ENCODE assay signal across 21 cellular contexts in genomic region chr2:10372862-10373240, GRCh38.
DNase-seq lines count a peak whose midpoint lies in the region; ATAC-seq and TF ChIP-seq lines count a peak whose summit lies in the region.
"Had no signal": no experiment of that assay in that cellular context is flagged by ENCODE, and none has a peak within 500 bp of the region (broad histone marks: within the 10 kb centered on the region; RNA-seq: fewer than 3 reads in every experiment).

No MANE protein-coding gene starts in this region.

- no peak for DNase-seq in activated T-cell treated with anti-CD3 and anti-CD28 coated beads, Interleukin-2, amount 50 U/mL, for 24 hours
- DNase-seq in activated T-cell treated with anti-CD3 and anti-CD28 coated beads for 4 hours (no peak), activated B cell treated with CpG ODN at 0.5 μM for 24 hours (no peak), naive B cell (no peak), testis (no peak), WTC11 (ENCODE audit: low spot score) (no peak)
- DNase-seq in activated effector memory CD4-positive, alpha-beta T cell treated with anti-CD3 and anti-CD28 coated beads, Interleukin-2, amount 50 U/mL, for 16 hours = no peak
- DNase-seq: 8988T, Calu3, DMS79 treated with DMSO at 0.1 percent for 48 hours, KG1, MG63, NCI-H1105, NCI-H187 treated with DMSO at 0.1 percent for 48 hours, NCI-H446 treated with DMSO at 0.1 percent for 48 hours, NCI-H774, PC-9 had no signal

- CTCF ChIA-PET in activated B cell treated with CpG ODN at 0.5 μM for 24 hours (lab: Charles Lee) (no interaction called here), WTC11 (lab: Charles Lee) (interaction anchor here (1.1 kb wide), 1 partner anchor 36 kb away, joined by 3 read pairs; no protein-coding TSS in a partner anchor)

- H3K4me3 ChIP-seq in testis = no peak overlapping the region
- H3K4me3 ChIP-seq: MG63, PC-9 had no signal

- TF ChIP-seq CTCF in activated B cell treated with CpG ODN at 0.5 μM for 24 hours (IDR thresholded peaks at IDR 0.05) = no peak
- TF ChIP-seq CTCF in testis (IDR thresholded peaks at IDR 0.05) = no peak
- TF ChIP-seq CTCF in WTC11 (IDR thresholded peaks at IDR 0.05) = no peak

- H3K4me1 ChIP-seq in testis = peaks cover 45% of the 10 kb centered on the region

- POLR2A ChIA-PET in activated B cell treated with CpG ODN at 0.5 μM for 24 hours (lab: Charles Lee) (interaction anchor here (0.5 kb wide), 1 partner anchor 37 kb away, joined by 3 read pairs; no protein-coding TSS in a partner anchor), WTC11 (lab: Charles Lee) (no interaction called here)

- no peaks in the 10 kb centered on the region for H3K36me3 ChIP-seq in testis (ENCODE audit: low read depth, missing control alignments)

- peak overlapping the region; percentile 56 to 65 for H3K27ac ChIP-seq in testis
- H3K27ac ChIP-seq: C4-2B, HL-60, PC-9 had no signal

- peaks cover 69% of the 10 kb centered on the region for H3K4me1 Mint-ChIP-seq in activated T-cell treated with anti-CD3 and anti-CD28 coated beads, Interleukin-2, amount 50 U/mL, for 24 hours (ENCODE audit: low read depth)
- H3K4me1 Mint-ChIP-seq in activated B cell treated with CpG ODN at 0.5 μM for 24 hours (peaks cover 56% of the 10 kb centered on the region), naive B cell (peaks cover 48 to 80% (median 66%) of the 10 kb centered on the region in 3 donors), WTC11 (peaks cover 25% of the 10 kb centered on the region)

- whole genome bisulfite sequencing in testis, 2 donors = 72 to 100% methylated on average over 1 to 7 of the region's 7 CpGs

- ATAC-seq in activated B cell treated with CpG ODN at 0.5 μM for 24 hours (ENCODE audit: low read depth) (no peak), naive B cell (ENCODE audit: low read depth in 2 of 2) (no peak), GM21529 (IDR thresholded peaks at IDR 0.05; ENCODE audit: unreplicated experiment) (no peak), WTC11 (no peak)
- ATAC-seq: Right ventricle myocardium inferior had no signal

- no peak for TF ChIP-seq POLR2A in testis (IDR thresholded peaks at IDR 0.05)

- intact Hi-C loops in activated B cell treated with CpG ODN at 0.5 μM for 24 hours (cut with micrococcal nuclease) (no loop called here), testis (cut with DNase I; ENCODE audit: low total_unique reads) (no loop called here)

- peak overlapping the region; percentile 27 for H3K27ac Mint-ChIP-seq in activated T-cell treated with anti-CD3 and anti-CD28 coated beads, Interleukin-2, amount 50 U/mL, for 24 hours
- H3K27ac Mint-ChIP-seq in activated B cell treated with CpG ODN at 0.5 μM for 24 hours (peak overlapping the region; percentile 32), naive B cell (peak overlapping the region; percentile 26 to 94 (median 76)), WTC11 (no peak overlapping the region)

- no peaks in the 10 kb centered on the region for H3K27me3 ChIP-seq in testis
- H3K27me3 ChIP-seq: MG63 had no signal

- H3K9me3 Mint-ChIP-seq in activated T-cell treated with anti-CD3 and anti-CD28 coated beads, Interleukin-2, amount 50 U/mL, for 24 hours = no peaks in the 10 kb centered on the region
- H3K9me3 Mint-ChIP-seq in activated B cell treated with CpG ODN at 0.5 μM for 24 hours = no peaks in the 10 kb centered on the region
- H3K9me3 Mint-ChIP-seq in naive B cell = no peaks in the 10 kb centered on the region
- no peaks in the 10 kb centered on the region for H3K9me3 Mint-ChIP-seq in WTC11

- no peak overlapping the region for H3K4me3 Mint-ChIP-seq in activated T-cell treated with anti-CD3 and anti-CD28 coated beads, Interleukin-2, amount 50 U/mL, for 24 hours
- no peak overlapping the region for H3K4me3 Mint-ChIP-seq in activated B cell treated with CpG ODN at 0.5 μM for 24 hours
- H3K4me3 Mint-ChIP-seq in naive B cell = no peak overlapping the region
- H3K4me3 Mint-ChIP-seq in WTC11 = no peak overlapping the region

- H3K27me3 Mint-ChIP-seq in activated T-cell treated with anti-CD3 and anti-CD28 coated beads, Interleukin-2, amount 50 U/mL, for 24 hours = no peaks in the 10 kb centered on the region
- H3K27me3 Mint-ChIP-seq in activated B cell treated with CpG ODN at 0.5 μM for 24 hours (no peaks in the 10 kb centered on the region), naive B cell (no peaks in the 10 kb centered on the region), WTC11 (ENCODE audit: low read depth) (no peaks in the 10 kb centered on the region)

- no peaks in the 10 kb centered on the region for H3K9me3 ChIP-seq in testis
- H3K9me3 ChIP-seq: MG63 had no signal

- peaks cover 6% of the 10 kb centered on the region for H3K36me3 Mint-ChIP-seq in activated T-cell treated with anti-CD3 and anti-CD28 coated beads, Interleukin-2, amount 50 U/mL, for 24 hours (ENCODE audit: low read depth)
- H3K36me3 Mint-ChIP-seq in activated B cell treated with CpG ODN at 0.5 μM for 24 hours (ENCODE audit: low read depth) = peaks cover 2% of the 10 kb centered on the region
- H3K36me3 Mint-ChIP-seq in naive B cell = no peaks in the 10 kb centered on the region
- H3K36me3 Mint-ChIP-seq in WTC11 = no peaks in the 10 kb centered on the region

TF ChIP-seq in WTC11, 78 proteins besides CTCF, POLR2A, EP300 and RAD21:
- no peak for TF ChIP-seq IRF2 (CRISPR knock-in tag; IDR thresholded peaks at IDR 0.05; ENCODE audit: borderline replicate concordance, low read depth)
- TF ChIP-seq GTF2I (CRISPR knock-in tag; conservative IDR thresholded peaks at IDR 0.05) = no peak
- no peak for TF ChIP-seq CREB1 (CRISPR knock-in tag; IDR thresholded peaks at IDR 0.05)
- no peak for TF ChIP-seq ZNF512 (CRISPR knock-in tag; IDR thresholded peaks at IDR 0.05; ENCODE audit: borderline replicate concordance)
- TF ChIP-seq JUN (CRISPR knock-in tag; IDR thresholded peaks at IDR 0.05) = no peak
- TF ChIP-seq AR (CRISPR knock-in tag; IDR thresholded peaks at IDR 0.05) = no peak
- TF ChIP-seq ZNF281 (CRISPR knock-in tag; IDR thresholded peaks at IDR 0.05) = no peak
- no peak for TF ChIP-seq IRF1 (CRISPR knock-in tag; IDR thresholded peaks at IDR 0.05)
- TF ChIP-seq NFYB (CRISPR knock-in tag; conservative IDR thresholded peaks at IDR 0.05; ENCODE audit: low read depth) = no peak
